Comparison of ENCODE assay signal across 12 cellular contexts in the genomic region with DNA sequence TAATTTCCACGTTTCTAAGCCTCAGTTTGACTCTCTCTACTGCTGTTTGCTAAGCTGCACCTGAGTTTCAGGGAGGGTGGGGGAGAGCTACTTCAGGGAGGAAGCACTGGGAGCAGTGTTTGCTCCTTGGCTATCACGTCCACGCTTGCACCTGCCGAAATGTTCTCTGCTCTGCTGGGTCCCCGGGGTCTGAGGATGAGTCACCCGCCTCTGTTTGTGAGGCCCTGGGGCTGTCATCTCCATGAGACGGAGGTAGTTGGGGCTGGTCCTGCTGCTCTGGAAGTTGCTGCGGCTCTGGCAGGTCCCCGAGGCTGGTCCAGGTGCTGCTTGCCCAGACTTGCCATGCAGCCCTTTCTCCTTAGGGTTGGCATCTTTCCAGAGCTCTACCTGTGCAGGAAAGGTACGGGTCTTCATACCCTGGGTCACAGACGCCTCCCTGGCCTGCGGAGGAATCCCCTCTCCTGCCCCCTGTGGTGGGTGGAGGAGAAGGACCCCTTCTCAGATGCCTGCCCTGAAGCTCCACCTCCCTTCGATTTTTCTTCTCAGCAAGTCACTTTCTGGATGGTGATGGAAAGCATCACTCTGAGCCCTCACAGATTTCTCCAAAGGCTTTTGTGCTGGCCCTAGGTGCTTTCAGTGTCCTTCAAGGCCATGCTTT.
A peak's percentile ranks its signal among the peaks of the same experiment; 100 is the strongest.
DNase-seq lines count a peak whose midpoint lies in the region; ATAC-seq, FAIRE-seq and TF ChIP-seq lines count a peak whose summit lies in the region.
"Had no signal": no experiment of that assay in that cellular context is flagged by ENCODE, and none has a peak within 500 bp of the region (broad histone marks: within the 10 kb centered on the region; RNA-seq: fewer than 3 reads in every experiment).

No MANE protein-coding gene starts in this region.

- no peaks in the 10 kb centered on the region for H3K79me2 ChIP-seq in K562 (ENCODE audit: control insufficient read depth, insufficient read depth, low read length)

- H2AK5ac ChIP-seq in IMR-90 (ENCODE audit: low read depth, low read length): no peak overlapping the region

- TF ChIP-seq CTCF in IMR-90 (conservative IDR thresholded peaks at IDR 0.05; ENCODE audit: low read depth, low read length) (no peak), K562 (IDR thresholded peaks at IDR 0.05 in 2 of 3, conservative IDR thresholded peaks at IDR 0.05 in 1 of 3; ENCODE audit: insufficient read depth in 2 of 3, low read depth in 1 of 3, low read length in 3 of 3) (no peak), osteocyte (IDR thresholded peaks at IDR 0.05) (no peak)

- in situ Hi-C loops in IMR-90 (cut with MboI; ENCODE audit: low sequenced_read_pairs): no loop called here
- in situ Hi-C loops in K562 (cut with MboI): no loop called here

- H3K79me1 ChIP-seq in IMR-90 (ENCODE audit: low read depth in 1 of 2, low read length in 2 of 2): no peaks in the 10 kb centered on the region

- no peak overlapping the region for H3K9ac ChIP-seq in IMR-90 (ENCODE audit: low read depth, low read length)
- H3K9ac ChIP-seq in K562 (ENCODE audit: insufficient read depth in 1 of 2, low read depth in 2 of 2, low read length in 2 of 2): no peak overlapping the region
- H3K9ac ChIP-seq: GM23248 had no signal

- intact Hi-C loops in IMR-90 (cut with micrococcal nuclease) (no loop called here), K562 (cut with micrococcal nuclease) (no loop called here), posterior vena cava (cut with DNase I) (no loop called here)

- H2BK5ac ChIP-seq in IMR-90 (ENCODE audit: low read depth, low read length, poor library complexity, severe bottlenecking): no peak overlapping the region

- H2BK15ac ChIP-seq in IMR-90 (ENCODE audit: low read depth, low read length): no peak overlapping the region

- H3K4me1 ChIP-seq in IMR-90 (ENCODE audit: control insufficient read depth, insufficient read depth, low read length) (no peaks in the 10 kb centered on the region), K562 (replicated peaks in 1 of 2; ENCODE audit: control insufficient read depth in 2 of 2, insufficient read depth in 2 of 2, low read length in 2 of 2) (peaks cover 0 to 2% of the 10 kb centered on the region in 2 experiments; a peak in 3 of 5 replicates)

- TF ChIP-seq RAD21 in IMR-90 (IDR thresholded peaks at IDR 0.05; ENCODE audit: low read length) (no peak), K562 (CRISPR knock-in tag; conservative IDR thresholded peaks at IDR 0.05 in 1 of 2, IDR thresholded peaks at IDR 0.05 in 1 of 2) (no peak)

- H3K36me3 Mint-ChIP-seq in osteocyte (ENCODE audit: unreplicated experiment): no peaks in the 10 kb centered on the region

- H4K20me1 ChIP-seq in IMR-90 (ENCODE audit: insufficient read depth, low read length) (no peaks in the 10 kb centered on the region), K562 (replicated peaks; ENCODE audit: control insufficient read depth, insufficient read depth, low read length) (no peaks in the 10 kb centered on the region)

- no peak for DNase-seq in IMR-90
- peak; percentile 77 for DNase-seq in NCI-H345 treated with DMSO at 0.1 percent for 48 hours (lab: John Stamatoyannopoulos, UW; ENCODE audit: unreplicated experiment)
- no peak for DNase-seq in K562 (ENCODE audit: extremely low read depth in 1 of 4, low spot score in 3 of 4)
- DNase-seq in posterior vena cava (ENCODE audit: low spot score): peak; percentile 43
- DNase-seq in osteocyte (ENCODE audit: extremely low spot score, unreplicated experiment): no peak
- no peak for DNase-seq in kidney glomerular epithelial cell (lab: John Stamatoyannopoulos, UW)
- DNase-seq in hypothalamus (lab: John Stamatoyannopoulos, UW): no peak
- DNase-seq: activated CD4-positive, alpha-beta T cell treated with anti-CD3 and anti-CD28 coated beads, Interleukin-2, amount 50 U/mL, for 1 hour; CD4-positive, alpha-beta T cell; GM23248; stimulated activated naive CD8-positive, alpha-beta T cell treated with anti-CD3 and anti-CD28 coated beads, Interleukin-15, amount 100 ng/mL, for 72 hours; T-helper 2 cell had no signal

- H2AFZ ChIP-seq in IMR-90 (replicated peaks; ENCODE audit: low read length, poor library complexity) (peak overlapping the region; percentile 45), K562 (ENCODE audit: low read depth, low read length) (peak overlapping the region; percentile 22; the same call in 1 of the 2 replicates)
- H2AFZ ChIP-seq: GM23248 had no signal

- no peak overlapping the region for H3K4me3 ChIP-seq in IMR-90 (ENCODE audit: insufficient read depth, low read depth, low read length)
- no peak overlapping the region for H3K4me3 ChIP-seq in K562
- H3K4me3 ChIP-seq: GM23248 had no signal

- ATAC-seq in IMR-90 (ENCODE audit: low read depth) (no peak), K562 (peak; percentile 34)

- no peak overlapping the region for H3K56ac ChIP-seq in IMR-90 (ENCODE audit: extremely low read depth, insufficient read depth, low read length)

- no peaks in the 10 kb centered on the region for H3K27me3 Mint-ChIP-seq in osteocyte (ENCODE audit: unreplicated experiment)

- no peak overlapping the region for H4K91ac ChIP-seq in IMR-90 (ENCODE audit: insufficient read depth, low read depth, low read length)

- H2BK20ac ChIP-seq in IMR-90 (ENCODE audit: low read depth, low read length): no peak overlapping the region

- H4K5ac ChIP-seq in IMR-90 (ENCODE audit: low read depth, low read length): no peak overlapping the region

- no peak overlapping the region for H4K8ac ChIP-seq in IMR-90 (ENCODE audit: low read depth in 2 of 2, low read length in 2 of 2)

- CTCF ChIA-PET in IMR-90 (lab: Yijun Ruan, JAX): no interaction called here
- CTCF ChIA-PET in K562 (lab: Yijun Ruan, JAX; ENCODE audit: low intra/inter-chr PET ratio): no interaction called here

- H3K23ac ChIP-seq in IMR-90 (ENCODE audit: low read depth, low read length): no peak overlapping the region

- no peaks in the 10 kb centered on the region for H3K36me3 ChIP-seq in IMR-90 (ENCODE audit: control insufficient read depth, insufficient read depth, low read length)
- H3K36me3 ChIP-seq in K562 (ENCODE audit: control insufficient read depth, insufficient read depth, low read length): no peaks in the 10 kb centered on the region

- dilution Hi-C loops in IMR-90 (cut with HindIII; ENCODE audit: low sequenced_read_pairs, unreplicated experiment): no loop called here

- no peak overlapping the region for H3K27ac Mint-ChIP-seq in osteocyte (ENCODE audit: unreplicated experiment)
- H3K27ac Mint-ChIP-seq: CD4-positive, alpha-beta T cell; stimulated activated naive CD8-positive, alpha-beta T cell treated with anti-CD3 and anti-CD28 coated beads, Interleukin-15, amount 100 ng/mL, for 72 hours had no signal

- no peak overlapping the region for H3K4ac ChIP-seq in IMR-90 (ENCODE audit: low read depth, low read length)

- H3K4me3 Mint-ChIP-seq in osteocyte (ENCODE audit: unreplicated experiment): no peak overlapping the region
- H3K4me3 Mint-ChIP-seq: CD4-positive, alpha-beta T cell; stimulated activated naive CD8-positive, alpha-beta T cell treated with anti-CD3 and anti-CD28 coated beads, Interleukin-15, amount 100 ng/mL, for 72 hours had no signal

- WGBS in IMR-90 (ENCODE audit: extremely low coverage in 2 of 2, insufficient read length in 1 of 2), 2 experiments: 58% methylated on average over 5 of the region's 13 CpGs; no CpG with 5 or more reads in 1 of the 2 experiments
- 8% methylated on average over 13 of the region's 13 CpGs for WGBS in K562 (ENCODE audit: insufficient coverage, low coverage, missing lambda C conversion rate)

- H3K27me3 ChIP-seq in IMR-90 (ENCODE audit: control insufficient read depth, insufficient read depth, low read length): no peaks in the 10 kb centered on the region; the same call in none of the 2 replicates
- H3K27me3 ChIP-seq in K562 (ENCODE audit: control insufficient read depth in 2 of 2, insufficient read depth in 2 of 2, low read length in 2 of 2): peaks cover 6 to 27% of the 10 kb centered on the region in 2 experiments

- H3K14ac ChIP-seq in IMR-90 (replicated peaks; ENCODE audit: low read depth, low read length): no peak overlapping the region

- TF ChIP-seq EP300 in K562 (IDR thresholded peaks at IDR 0.05; ENCODE audit: low read length): no peak

- H3K9me1 ChIP-seq in IMR-90 (ENCODE audit: insufficient read depth, low read length): no peaks in the 10 kb centered on the region
- no peaks in the 10 kb centered on the region for H3K9me1 ChIP-seq in K562 (ENCODE audit: control insufficient read depth, insufficient read depth, low read length)

- no peaks in the 10 kb centered on the region for H3K4me1 Mint-ChIP-seq in osteocyte (ENCODE audit: unreplicated experiment)
- H3K4me1 Mint-ChIP-seq: stimulated activated naive CD8-positive, alpha-beta T cell treated with anti-CD3 and anti-CD28 coated beads, Interleukin-15, amount 100 ng/mL, for 72 hours had no signal

- H3K4me2 ChIP-seq in IMR-90 (ENCODE audit: low read depth, low read length): no peak overlapping the region
- no peak overlapping the region; the same call in 1 of the 2 replicates for H3K4me2 ChIP-seq in K562 (ENCODE audit: insufficient read depth, low read length)

- H2BK120ac ChIP-seq in IMR-90 (ENCODE audit: low read depth, low read length): no peak overlapping the region

- no peak overlapping the region for H2AK9ac ChIP-seq in IMR-90 (replicated peaks; ENCODE audit: low read depth, low read length, poor library complexity)

- H3K27ac ChIP-seq in IMR-90 (ENCODE audit: insufficient read depth, low read length) (no peak overlapping the region), K562 (ENCODE audit: extremely low read depth, low read depth, low read length) (no peak overlapping the region)
- H3K27ac ChIP-seq: GM23248 had no signal

- no TSS peak for BruUV-seq in IMR-90 (replicated peaks; lab: Mats Ljungman, UMichigan)
- BruUV-seq in K562 (replicated peaks; lab: Mats Ljungman, UMichigan): no TSS peak

- no peak for TF ChIP-seq POLR2A in IMR-90 (IDR thresholded peaks at IDR 0.05; ENCODE audit: low read depth, low read length)
- no peak for TF ChIP-seq POLR2A in K562 (conservative IDR thresholded peaks at IDR 0.05)

- H3K18ac ChIP-seq in IMR-90 (ENCODE audit: low read depth, low read length): no peak overlapping the region

- POLR2A ChIA-PET in IMR-90 (lab: Charles Lee; ENCODE audit: unreplicated experiment): no interaction called here
- POLR2A ChIA-PET in K562 (lab: Yijun Ruan, JAX): interaction anchor here (0.6 kb wide), 1 partner anchor 865 kb away, joined by 3 read pairs; no protein-coding TSS in a partner anchor

- peaks cover 5% of the 10 kb centered on the region for H3K9me3 Mint-ChIP-seq in osteocyte (ENCODE audit: unreplicated experiment)
- H3K9me3 Mint-ChIP-seq: stimulated activated naive CD8-positive, alpha-beta T cell treated with anti-CD3 and anti-CD28 coated beads, Interleukin-15, amount 100 ng/mL, for 72 hours had no signal

- H3K9me3 ChIP-seq in IMR-90 (ENCODE audit: control insufficient read depth, insufficient read depth, low read length) (peaks cover 7% of the 10 kb centered on the region), K562 (replicated peaks; ENCODE audit: control insufficient read depth, insufficient read depth, low read depth, low read length) (peaks cover 3% of the 10 kb centered on the region; the same call in 1 of the 2 replicates)

- FAIRE-seq in K562 (lab: Jason Lieb, UNC): no peak

TF ChIP-seq in K562, 482 proteins besides CTCF, POLR2A, EP300 and RAD21 (continues in another document):
- no peak for TF ChIP-seq CTBP1 (IDR thresholded peaks at IDR 0.05; ENCODE audit: borderline replicate concordance)

Comparison
In these comparisons a context has a peak if more than half of its experiments do, and no peak if none do; other contexts are left out.
1. DNase-seq: peak in NCI-H345 treated with DMSO at 0.1 percent for 48 hours (single experiment) and posterior vena cava (single experiment); none in IMR-90 (single experiment), K562 (0 of 4), osteocyte (single experiment), kidney glomerular epithelial cell (single experiment) and hypothalamus (0 of 51).